In the genomic region with DNA sequence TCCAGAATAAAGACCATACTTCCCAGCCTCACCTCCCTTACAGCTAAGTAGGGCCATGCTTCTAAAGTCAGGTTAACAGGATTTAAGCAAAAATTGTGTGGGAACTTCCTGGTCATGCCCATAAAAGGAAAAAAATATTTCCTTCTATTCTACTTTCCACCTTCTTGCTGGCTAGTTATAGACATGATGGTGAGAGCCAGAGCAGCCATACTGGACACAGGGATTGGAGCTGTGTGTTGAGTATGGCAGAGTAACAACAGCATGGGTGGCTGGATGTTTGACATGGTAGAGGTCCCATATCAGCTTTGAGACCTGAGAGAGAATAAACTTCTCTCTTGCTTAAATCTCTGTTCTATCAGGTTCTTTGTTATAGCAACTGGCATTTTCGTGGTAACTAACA, we compare ENCODE assay signal across 16 cellular contexts. TPM values are rescaled to one million over a fixed set of nuclear protein-coding genes. Genes with fewer than 3 reads are reported as not detected.
DNase-seq lines count a peak whose midpoint lies in the region; ATAC-seq, FAIRE-seq and TF ChIP-seq lines count a peak whose summit lies in the region.
"Had no signal": no experiment of that assay in that cellular context is flagged by ENCODE, and none has a peak within 500 bp of the region (broad histone marks: within the 10 kb centered on the region; RNA-seq: fewer than 3 reads in every experiment).

No MANE protein-coding gene starts in this region.

- H3K4me3 ChIP-seq in keratinocyte (ENCODE audit: control insufficient read depth in 2 of 3, extremely low read depth in 1 of 3, insufficient read depth in 2 of 3, low read depth in 1 of 3, low read length in 3 of 3) (no peak overlapping the region), MG63 (no peak overlapping the region)
- H3K4me3 ChIP-seq: SJCRH30 had no signal

- no peaks in the 10 kb centered on the region for H3K9me3 ChIP-seq in keratinocyte (ENCODE audit: control insufficient read depth, low read depth, low read length)
- H3K9me3 ChIP-seq in MG63: no peaks in the 10 kb centered on the region
- H3K9me3 ChIP-seq: BE2C, SJCRH30 had no signal

- no peaks in the 10 kb centered on the region for H4K20me1 ChIP-seq in keratinocyte (ENCODE audit: control insufficient read depth, extremely low read depth, insufficient read depth, low read length)

- no peak for TF ChIP-seq CTCF in GM13977 (IDR thresholded peaks at IDR 0.05; ENCODE audit: extremely low read depth, insufficient read depth, missing control alignments)
- no peak for TF ChIP-seq CTCF in keratinocyte (optimal IDR thresholded peaks at IDR 0.05 in 1 of 3, IDR thresholded peaks at IDR 0.05 in 1 of 3, conservative IDR thresholded peaks at IDR 0.05 in 1 of 3; ENCODE audit: extremely low read depth in 1 of 3, insufficient read depth in 2 of 3, low read length in 3 of 3)

- H3K9ac ChIP-seq in keratinocyte (ENCODE audit: control insufficient read depth, extremely low read depth, insufficient read depth, low read length): no peak overlapping the region

- peak; percentile 17 for ATAC-seq in GM19463 (IDR thresholded peaks at IDR 0.05; ENCODE audit: unreplicated experiment)
- ATAC-seq in HG03432 (IDR thresholded peaks at IDR 0.05; ENCODE audit: unreplicated experiment): peak; percentile 11
- ATAC-seq: CD8-positive, alpha-beta T cell had no signal

- FAIRE-seq in keratinocyte (lab: Jason Lieb, UNC): no peak
- FAIRE-seq: H1 had no signal

- no peak for TF ChIP-seq POLR2A in erythroblast (IDR thresholded peaks at IDR 0.05; ENCODE audit: low read length)

- peak overlapping the region; percentile 89 for H2AFZ ChIP-seq in keratinocyte (ENCODE audit: control insufficient read depth, low read length)

- dilution Hi-C loops in keratinocyte (cut with MboI; ENCODE audit: extremely low pct_ligation_motif_present, low sequenced_read_pairs): no loop called here

- H3K4me2 ChIP-seq in keratinocyte (ENCODE audit: control insufficient read depth, extremely low read depth, insufficient read depth, low read depth, low read length): peak overlapping the region; percentile 39

- peak overlapping the region; percentile 25 for H3K27ac ChIP-seq in keratinocyte (ENCODE audit: control insufficient read depth, insufficient read depth, low read length)
- H3K27ac ChIP-seq: RWPE1, SJCRH30 had no signal

- no peaks in the 10 kb centered on the region for H3K9me1 ChIP-seq in keratinocyte (ENCODE audit: control insufficient read depth, extremely low read depth, insufficient read depth, low read length)

- in situ Hi-C loops in GM13977 (cut with MboI; ENCODE audit: low pct_unique_long_range_greater_than_20kb, low sequenced_read_pairs, unreplicated experiment): no loop called here

- H3K4me1 ChIP-seq in keratinocyte (ENCODE audit: control insufficient read depth, extremely low read depth, insufficient read depth, low read length): peaks cover 11% of the 10 kb centered on the region
- H3K4me1 ChIP-seq: SJCRH30 had no signal

- no peaks in the 10 kb centered on the region for H3K79me2 ChIP-seq in keratinocyte (ENCODE audit: control insufficient read depth, insufficient read depth, low read length)

- H3K36me3 ChIP-seq in keratinocyte (ENCODE audit: control insufficient read depth in 2 of 2, extremely low read depth in 1 of 2, insufficient read depth in 2 of 2, low read length in 2 of 2) (no peaks in the 10 kb centered on the region), MG63 (no peaks in the 10 kb centered on the region)
- H3K36me3 ChIP-seq: BE2C, SJCRH30 had no signal

- no peaks in the 10 kb centered on the region for H3K27me3 ChIP-seq in keratinocyte (ENCODE audit: control insufficient read depth, extremely low read depth, insufficient read depth, low read length)
- H3K27me3 ChIP-seq in MG63: no peaks in the 10 kb centered on the region
- H3K27me3 ChIP-seq: BE2C, SJCRH30 had no signal

- DNase-seq in GM13977 (ENCODE audit: low spot score): peak; percentile 3
- no peak for DNase-seq in keratinocyte (ENCODE audit: low read depth, low spot score)
- no peak for DNase-seq in MG63
- no peak for DNase-seq in NCI-H1417 (lab: John Stamatoyannopoulos, UW)
- DNase-seq in erythroblast (lab: John Stamatoyannopoulos, UW): no peak
- DNase-seq in T-helper 1 cell: no peak
- DNase-seq: CD8-positive, alpha-beta T cell; GF-D8; NCI-H2227 treated with DMSO at 0.1 percent for 48 hours; NK-92 treated with Interleukin-12 subunit alpha and Interleukin-12 subunit beta, amount 100 ng/mL, for 24 hours had no signal

RNA-seq across cellular contexts. Expression of gene CBR4, which starts 15.1 kb away (rescaled TPM):
- polyA plus RNA-seq in keratinocyte: 5.3 to 9.1 TPM (median 6.3 TPM) in 3 replicates
- polyA plus RNA-seq in keratinocyte (2011; ENCODE audit: low read depth): 7.5 TPM
- polyA plus RNA-seq in keratinocyte (2011; cell fraction: cytosol; rRNA removed): 3.5 and 5.4 TPM in 2 replicates
- polyA plus RNA-seq in keratinocyte (2011; cell fraction: nucleus; rRNA removed): 10.9 and 12.9 TPM in 2 replicates
- polyA plus RNA-seq in keratinocyte (2012; ENCODE audit: low replicate concordance): 7.5 and 9.4 TPM in 2 replicates
- polyA minus RNA-seq in keratinocyte: 3.3 to 10.6 TPM (median 4.0 TPM) in 3 replicates
- 5.2 TPM for polyA minus RNA-seq in keratinocyte (2011; cell fraction: cytosol; rRNA and poly(A)+ RNA removed)
- polyA minus RNA-seq in keratinocyte (2011; cell fraction: nucleus; rRNA and poly(A)+ RNA removed): 8.5 and 14.3 TPM in 2 replicates
- 7.1 and 13.1 TPM in 2 replicates for total RNA-seq in MG63 (2014; rRNA removed; shearing (Covaris generic); ENCODE audit: low replicate concordance)
